In the genomic region with DNA sequence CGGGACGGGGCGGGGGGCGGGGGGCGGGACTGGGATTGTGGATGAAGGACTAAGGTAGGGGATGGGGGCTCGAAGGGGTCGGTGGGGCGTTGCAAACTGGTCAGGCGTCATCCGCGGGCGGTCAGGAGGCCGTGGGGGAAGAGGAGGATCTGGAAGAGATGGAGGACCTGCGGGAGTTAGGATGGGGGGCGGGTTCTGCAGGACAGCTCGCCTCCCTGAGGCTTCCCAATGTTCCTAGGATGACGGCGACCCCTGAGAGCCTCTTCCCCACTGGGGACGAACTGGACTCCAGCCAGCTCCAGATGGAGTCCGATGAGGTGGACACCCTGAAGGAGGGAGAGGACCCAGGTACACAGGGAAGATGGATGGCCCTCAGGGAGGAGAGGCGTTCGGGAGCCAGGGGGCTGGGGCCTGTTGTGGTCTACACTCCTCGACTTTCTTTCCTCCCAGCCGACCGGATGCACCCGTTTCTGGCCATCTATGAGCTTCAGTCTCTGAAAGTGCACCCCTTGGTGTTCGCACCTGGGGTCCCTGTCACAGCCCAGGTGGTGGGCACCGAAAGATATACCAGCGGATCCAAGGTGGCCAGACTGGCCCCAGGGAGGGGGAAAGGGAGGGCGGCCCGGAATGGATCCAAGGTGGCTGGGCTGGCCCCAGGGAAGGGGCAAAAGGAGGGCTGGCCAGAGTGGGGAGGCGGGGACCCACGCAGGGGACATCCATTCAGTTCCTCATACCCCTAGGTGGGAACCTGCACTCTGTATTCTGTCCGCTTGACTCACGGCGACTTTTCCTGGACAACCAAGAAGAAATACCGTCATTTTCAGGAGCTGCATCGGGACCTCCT, we compare ENCODE assay signal across 8 cellular contexts. TPM values are rescaled to one million over a fixed set of nuclear protein-coding genes. Genes with fewer than 3 reads are reported as not detected.
DNase-seq lines count a peak whose midpoint lies in the region; ATAC-seq and TF ChIP-seq lines count a peak whose summit lies in the region.

No MANE protein-coding gene starts in this region.

- H3K4me3 ChIP-seq in A673 (ENCODE audit: low read depth, low read length, poor library complexity, severe bottlenecking) (peak overlapping the region; percentile 74), dorsolateral prefrontal cortex (peak overlapping the region; percentile 47 to 90 (median 79)), mucosa of rectum (ENCODE audit: low read length in 2 of 2) (peak overlapping the region; percentile 67 to 85)
- peak overlapping the region; percentile 59 for H3K4me3 ChIP-seq in Jurkat, Clone E6-1 (ENCODE audit: low read length)

- H3K36me3 ChIP-seq in A673 (ENCODE audit: insufficient read depth, low read length, poor library complexity, severe bottlenecking) = no peaks in the 10 kb centered on the region
- H3K36me3 ChIP-seq in mucosa of rectum (ENCODE audit: control insufficient read depth in 2 of 2, insufficient read depth in 2 of 2, low read length in 2 of 2) = peaks cover 0 to 7% of the 10 kb centered on the region in 2 donors

- TF ChIP-seq CTCF in A673 (conservative IDR thresholded peaks at IDR 0.05; ENCODE audit: low read depth, low read length) (no peak), dorsolateral prefrontal cortex (IDR thresholded peaks at IDR 0.05 in 54 of 56, conservative IDR thresholded peaks at IDR 0.05 in 2 of 56; ENCODE audit: low read depth in 1 of 56, partially characterized antibody in 56 of 56) (no peak)

- H3K27me3 ChIP-seq in A673 (replicated peaks; ENCODE audit: insufficient read depth, low read depth, low read length, poor library complexity) (no peaks in the 10 kb centered on the region), dorsolateral prefrontal cortex (no peaks in the 10 kb centered on the region), mucosa of rectum (ENCODE audit: control insufficient read depth in 2 of 2, insufficient read depth in 2 of 2, low read length in 2 of 2) (no peaks in the 10 kb centered on the region)

- peaks cover 4% of the 10 kb centered on the region for H3K4me1 ChIP-seq in A673 (ENCODE audit: insufficient read depth, low read length, poor library complexity, severe bottlenecking)
- H3K4me1 ChIP-seq in mucosa of rectum (ENCODE audit: control insufficient read depth in 2 of 2, insufficient read depth in 2 of 2, low read length in 2 of 2) = peaks cover 10% of the 10 kb centered on the region in 2 donors

- no peak for DNase-seq in A673 (ENCODE audit: low spot score)
- DNase-seq in Jurkat, Clone E6-1 (ENCODE audit: low read depth, low spot score) = no peak
- DNase-seq in dorsolateral prefrontal cortex = peak in 1 of 10 donors; percentile 14
- no peak for DNase-seq in mesenteric fat pad (ENCODE audit: low spot score)
- DNase-seq in NCI-H446 treated with DMSO at 0.1 percent for 48 hours (lab: John Stamatoyannopoulos, UW) = no peak
- DNase-seq in NCI-H524 (lab: John Stamatoyannopoulos, UW) = no peak

- peak overlapping the region in 1 of 2 donors; percentile 52 for H3K9ac ChIP-seq in mucosa of rectum (ENCODE audit: low read depth in 1 of 2, low read length in 2 of 2)

- ATAC-seq in GM21515 (IDR thresholded peaks at IDR 0.05; ENCODE audit: unreplicated experiment) = no peak

- CTCF ChIA-PET in A673 (lab: Charles Lee) = no interaction called here

- POLR2A ChIA-PET in A673 (lab: Charles Lee; ENCODE audit: low non-redundant PET) = no interaction called here

- H3K27ac ChIP-seq in A673 (ENCODE audit: low read depth, low read length, poor library complexity, severe bottlenecking) = peak overlapping the region; percentile 68
- H3K27ac ChIP-seq in dorsolateral prefrontal cortex = peak overlapping the region in 52 of 59 donors; percentile 3 to 89 (median 78)
- H3K27ac ChIP-seq in mucosa of rectum (ENCODE audit: low read depth in 2 of 2, low read length in 2 of 2) = peak overlapping the region in 1 of 2 donors; percentile 52

- BruUV-seq in A673 (replicated peaks; lab: Mats Ljungman, UMichigan) = no TSS peak

- no peaks in the 10 kb centered on the region for H3K9me3 ChIP-seq in A673 (ENCODE audit: low read depth, low read length, poor library complexity, severe bottlenecking)
- H3K9me3 ChIP-seq in mucosa of rectum (ENCODE audit: control insufficient read depth in 2 of 2, low read length in 2 of 2) = no peaks in the 10 kb centered on the region

- intact Hi-C loops in A673 (cut with micrococcal nuclease; ENCODE audit: unreplicated experiment) = no loop called here
- intact Hi-C loops in dorsolateral prefrontal cortex (cut with DNase I) = no loop called here

RNA-seq across cellular contexts. Expression of gene PLD2, which starts 0.8 kb away (rescaled TPM):
- total RNA-seq in A673 (2021) (20.1 and 31.7 TPM in 2 replicates), dorsolateral prefrontal cortex (10 to 100 TPM; 15.8 to 64.8 (median 35.8) TPM), mesenteric fat pad (22.8 TPM)
- polyA plus RNA-seq in Jurkat, Clone E6-1 (2012; ENCODE audit: insufficient read depth, insufficient read length) = 18.2 TPM

RNA-seq across cellular contexts. Expression of gene PSMB6, which starts 11.8 kb away (rescaled TPM):
- total RNA-seq in A673 (2021) (332 and 371 TPM in 2 replicates), dorsolateral prefrontal cortex (100 to 1,000 TPM in 19 of 120 experiments, 10 to 100 TPM in 101; 56.6 to 114 (median 88.3) TPM), mesenteric fat pad (109 TPM)
- polyA plus RNA-seq in Jurkat, Clone E6-1 (2012; ENCODE audit: insufficient read depth, insufficient read length) = 352 TPM

RNA-seq across cellular contexts. Expression of gene GLTPD2, which starts 19.0 kb away (rescaled TPM):
- total RNA-seq in A673 (2021) (not detected in 2 replicates), dorsolateral prefrontal cortex (1 to 10 TPM in 1 of 120 experiments, under 1 TPM in 28, not detected in 91; 0.47 to 1.2 (median 0.57) TPM), mesenteric fat pad (not detected)
- polyA plus RNA-seq in Jurkat, Clone E6-1 (2012; ENCODE audit: insufficient read depth, insufficient read length) = not detected

RNA-seq across cellular contexts. Expression of gene VMO1, which starts 21.6 kb away (rescaled TPM):
- total RNA-seq in A673 (2021) (28.6 and 39.7 TPM in 2 replicates), dorsolateral prefrontal cortex (1 to 10 TPM in 114 of 120 experiments, under 1 TPM in 4, not detected in 2; 0.64 to 8.1 (median 2.7) TPM), mesenteric fat pad (6.9 TPM)
- not detected for polyA plus RNA-seq in Jurkat, Clone E6-1 (2012; ENCODE audit: insufficient read depth, insufficient read length)
